ENCODE assay signal across 8 cellular contexts in genomic region chr12:8065991-8066594, GRCh38. TPM values are rescaled to one million over a fixed set of nuclear protein-coding genes. Genes with fewer than 3 reads are reported as not detected.
DNase-seq lines count a peak whose midpoint lies in the region; ATAC-seq and TF ChIP-seq lines count a peak whose summit lies in the region.

TSS of gene C3AR1 (minus strand) at chr12:8066359. CDS start at chr12:8060185, 6,174 bp downstream.

- H3K27ac ChIP-seq in left ventricle myocardium inferior (replicated peaks) (peak within 1 kb of the TSS; percentile 24), spleen (peak within 1 kb of the TSS; percentile 82 to 92 (median 84)), uterus (peak within 1 kb of the TSS in 1 of 2 donors; percentile 15)

- intact Hi-C loops in activated T-helper 2 cell treated with anti-CD3 and anti-CD28 coated beads, Interferon-gamma antibody, Interleukin-2, Interleukin-4, amounts not matched to agents 10 μg/mL and 5 μg/mL and 100 μg/mL, durations not matched to agents 14 hours and 24 hours and 36 hours (cut with micrococcal nuclease) = loop anchor here (1.0 kb wide), 1 partner anchor 16 kb away; the partner anchor contains the start of gene NECAP1
- intact Hi-C loops in left ventricle myocardium inferior (cut with micrococcal nuclease) = no loop called here
- intact Hi-C loops in spleen (cut with DNase I; ENCODE audit: low total_unique reads) = no loop called here
- intact Hi-C loops in uterus (cut with DNase I; ENCODE audit: low total_unique reads) = no loop called here

- H3K4me3 Mint-ChIP-seq in activated T-helper 2 cell treated with anti-CD3 and anti-CD28 coated beads, Interferon-gamma antibody, Interleukin-2, Interleukin-4, amounts not matched to agents 10 μg/mL and 5 μg/mL and 100 μg/mL, durations not matched to agents 14 hours and 24 hours and 36 hours (ENCODE audit: low read depth) = peak within 1 kb of the TSS; percentile 37

- H3K4me1 ChIP-seq in left ventricle myocardium inferior (no peaks in the 10 kb centered on the region), spleen (peaks cover 3 to 83% (median 22%) of the 10 kb centered on the region in 6 donors), uterus (no peaks in the 10 kb centered on the region)

- H3K4me3 ChIP-seq in NB4 (ENCODE audit: low read depth, low read length) (peak within 1 kb of the TSS; percentile 58), left ventricle myocardium inferior (peak within 1 kb of the TSS; percentile 9), spleen (peak within 1 kb of the TSS in 5 of 8 donors; percentile 14 to 52 (median 25)), uterus (no peak within 1 kb of the TSS)

- H3K9me3 ChIP-seq in left ventricle myocardium inferior (replicated peaks) = no peaks in the 10 kb centered on the region
- no peaks in the 10 kb centered on the region for H3K9me3 ChIP-seq in spleen
- H3K9me3 ChIP-seq in uterus = no peaks in the 10 kb centered on the region

- no peak for TF ChIP-seq POLR2A in NB4 (IDR thresholded peaks at IDR 0.05; ENCODE audit: extremely low read depth, insufficient read length)
- no peak for TF ChIP-seq POLR2A in spleen (IDR thresholded peaks at IDR 0.05)
- no peak for TF ChIP-seq POLR2A in uterus (IDR thresholded peaks at IDR 0.05)

- TF ChIP-seq CTCF in NB4 (IDR thresholded peaks at IDR 0.05; ENCODE audit: low read depth, low read length) (no peak), left ventricle myocardium inferior (IDR thresholded peaks at IDR 0.05; ENCODE audit: borderline replicate concordance) (no peak), spleen (IDR thresholded peaks at IDR 0.05 in 8 of 11, conservative IDR thresholded peaks at IDR 0.05 in 3 of 11) (no peak), uterus (IDR thresholded peaks at IDR 0.05) (no peak)

- H3K36me3 Mint-ChIP-seq in activated T-helper 2 cell treated with anti-CD3 and anti-CD28 coated beads, Interferon-gamma antibody, Interleukin-2, Interleukin-4, amounts not matched to agents 10 μg/mL and 5 μg/mL and 100 μg/mL, durations not matched to agents 14 hours and 24 hours and 36 hours (ENCODE audit: low read depth) = no peaks in the 10 kb centered on the region

- in situ Hi-C loops in ACHN (cut with HindIII; ENCODE audit: low pct_ligation_motif_present, low pct_unique_long_range_greater_than_20kb, low sequenced_read_pairs) = no loop called here

- no peaks in the 10 kb centered on the region for H3K36me3 ChIP-seq in left ventricle myocardium inferior
- H3K36me3 ChIP-seq in spleen = peaks cover 0 to 8% (median 0%) of the 10 kb centered on the region in 6 donors
- no peaks in the 10 kb centered on the region for H3K36me3 ChIP-seq in uterus

- H3K27me3 ChIP-seq in left ventricle myocardium inferior (ENCODE audit: low read depth) (no peaks in the 10 kb centered on the region), spleen (replicated peaks in 1 of 7) (no peaks in the 10 kb centered on the region), uterus (no peaks in the 10 kb centered on the region)

- ATAC-seq in GM21381 (IDR thresholded peaks at IDR 0.05; ENCODE audit: unreplicated experiment) (peak; percentile 65), HG02623 (IDR thresholded peaks at IDR 0.05; ENCODE audit: unreplicated experiment) (no peak)

- H3K27me3 Mint-ChIP-seq in activated T-helper 2 cell treated with anti-CD3 and anti-CD28 coated beads, Interferon-gamma antibody, Interleukin-2, Interleukin-4, amounts not matched to agents 10 μg/mL and 5 μg/mL and 100 μg/mL, durations not matched to agents 14 hours and 24 hours and 36 hours (ENCODE audit: low read depth) = no peaks in the 10 kb centered on the region

- DNase-seq in ACHN (peak; percentile 80), NB4 (ENCODE audit: low read depth) (peak; percentile 86), left ventricle myocardium inferior (no peak), spleen (no peak), uterus (no peak)
- DNase-seq in activated T-helper 2 cell treated with anti-CD3 and anti-CD28 coated beads, Interferon-gamma antibody, Interleukin-2, Interleukin-4, amounts not matched to agents 10 μg/mL and 5 μg/mL and 100 μg/mL, durations not matched to agents 14 hours and 24 hours and 36 hours (ENCODE audit: low spot score) = peak; percentile 37

- peaks cover 32% of the 10 kb centered on the region for H3K4me1 Mint-ChIP-seq in activated T-helper 2 cell treated with anti-CD3 and anti-CD28 coated beads, Interferon-gamma antibody, Interleukin-2, Interleukin-4, amounts not matched to agents 10 μg/mL and 5 μg/mL and 100 μg/mL, durations not matched to agents 14 hours and 24 hours and 36 hours (ENCODE audit: low read depth)

- WGBS in spleen, 5 donors = 6 to 15% (median 9%) methylated on average over 2 of the region's 2 CpGs

- H3K27ac Mint-ChIP-seq in activated T-helper 2 cell treated with anti-CD3 and anti-CD28 coated beads, Interferon-gamma antibody, Interleukin-2, Interleukin-4, amounts not matched to agents 10 μg/mL and 5 μg/mL and 100 μg/mL, durations not matched to agents 14 hours and 24 hours and 36 hours = peak within 1 kb of the TSS; percentile 62

- H3K9me3 Mint-ChIP-seq in activated T-helper 2 cell treated with anti-CD3 and anti-CD28 coated beads, Interferon-gamma antibody, Interleukin-2, Interleukin-4, amounts not matched to agents 10 μg/mL and 5 μg/mL and 100 μg/mL, durations not matched to agents 14 hours and 24 hours and 36 hours = no peaks in the 10 kb centered on the region

RNA-seq across cellular contexts. Expression of gene C3AR1, which starts in this region (rescaled TPM):
- total RNA-seq in activated T-helper 2 cell treated with anti-CD3 and anti-CD28 coated beads, Interferon-gamma antibody, Interleukin-2, Interleukin-4, amounts not matched to agents 10 μg/mL and 5 μg/mL and 100 μg/mL, durations not matched to agents 14 hours and 24 hours and 36 hours = 0.50 and 0.62 TPM in 2 replicates
- total RNA-seq in left ventricle myocardium inferior (5.5 TPM), spleen (10 to 100 TPM; 22.2 to 43.6 (median 36.6) TPM), uterus (10 to 100 TPM in 1 of 4 donors, 1 to 10 TPM in 3; 1.0 to 23.8 (median 4.4) TPM)
- polyA plus RNA-seq in spleen = 1 to 10 TPM; 6.9 to 9.8 (median 7.9) TPM

Comparison
In these comparisons a context has a peak if more than half of its experiments do, and no peak if none do; other contexts are left out.
1. Peak in DNase-seq in activated T-helper 2 cell treated with anti-CD3 and anti-CD28 coated beads, Interferon-gamma antibody, Interleukin-2, Interleukin-4, amounts not matched to agents 10 μg/mL and 5 μg/mL and 100 μg/mL, durations not matched to agents 14 hours and 24 hours and 36 hours; RNA of the gene not detected or under 1 TPM.
2. DNase-seq: peak in ACHN (single experiment) and NB4 (single experiment); none in left ventricle myocardium inferior (single experiment), spleen (single experiment) and uterus (0 of 2).
3. H3K4me3 ChIP-seq: peak in NB4 (single experiment), left ventricle myocardium inferior (single experiment) and spleen (5 of 8); none in uterus (0 of 2).